Comparison of ENCODE assay signal across 8 cellular contexts in genomic region chr17:75978938-75979704, GRCh38.
DNase-seq lines count a peak whose midpoint lies in the region; ATAC-seq and TF ChIP-seq lines count a peak whose summit lies in the region.

TSS of gene ACOX1 (minus strand) at chr17:75979166. CDS start at chr17:75979073, 93 bp downstream.
A gene with protein sequence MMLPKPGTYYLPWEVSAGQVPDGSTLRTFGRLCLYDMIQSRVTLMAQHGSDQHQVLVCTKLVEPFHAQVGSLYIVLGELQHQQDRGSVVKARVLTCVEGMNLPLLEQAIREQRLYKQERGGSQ (plus strand): TSS chr17:75979240. CDS start chr17:75986193, 6,953 bp downstream.

- ATAC-seq in GM19025 (IDR thresholded peaks at IDR 0.05; ENCODE audit: low read depth, unreplicated experiment) (peak; percentile 94), HG03342 (IDR thresholded peaks at IDR 0.05; ENCODE audit: unreplicated experiment) (peak; percentile 83)
- peak; percentile 96 to 98 for ATAC-seq in activated CD4-positive, CD25-positive, alpha-beta regulatory T cell treated with anti-CD3 and anti-CD28 coated beads, Interleukin-2, amount 50 U/mL, for 24 hours

- peak within 1 kb of the TSS; percentile 92 for H3K4me3 ChIP-seq in AG10803 (ENCODE audit: low read length)

- TF ChIP-seq CTCF in AG10803 (conservative IDR thresholded peaks at IDR 0.05; ENCODE audit: low read length): peak; percentile 29

- DNase-seq in AG10803 (ENCODE audit: low read depth) (peak; percentile 97), NCI-H446 treated with DMSO at 0.1 percent for 48 hours (lab: John Stamatoyannopoulos, UW) (peak; percentile 95), cerebellar cortex (ENCODE audit: low spot score) (peak; percentile 99), islet precursor cell (peak; percentile 100)
- peak; percentile 92 to 96 (median 95) for DNase-seq in stimulated activated CD4-positive, alpha-beta T cell treated with anti-CD3 and anti-CD28 coated beads, Interleukin-12 subunit alpha, Interleukin-12 subunit beta, amount 100 ng/mL, for 48 hours (ENCODE audit: low read depth in 2 of 3, low spot score in 1 of 3)

Comparison
In these comparisons a context has a peak if more than half of its experiments do, and no peak if none do; other contexts are left out.
1. Peak in every context shown above with its lines: DNase-seq, ATAC-seq and H3K4me3 ChIP-seq.